Comparison of ENCODE assay signal across 1 cellular context in the genomic region with DNA sequence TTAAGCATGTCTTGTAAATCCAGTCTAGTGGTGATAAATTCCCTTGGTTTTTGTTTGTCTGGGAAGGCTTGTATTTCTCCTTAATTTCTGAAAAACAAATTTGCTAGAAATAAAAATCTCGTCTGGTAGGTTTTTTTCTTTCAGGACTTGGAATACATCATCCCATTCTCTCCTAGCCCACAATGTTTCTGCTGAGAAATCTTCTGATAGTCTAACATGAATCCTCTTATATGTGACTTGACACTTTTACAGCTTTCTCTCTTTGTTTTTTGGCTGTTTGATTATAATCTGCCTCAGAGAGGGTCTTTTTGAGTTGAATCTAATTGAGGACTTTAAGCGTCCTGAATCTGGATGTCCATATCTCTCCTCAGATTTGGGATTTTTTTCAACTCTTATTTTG.
TF ChIP-seq lines count a peak whose summit lies in the region.

No MANE protein-coding gene starts in this region.

TF ChIP-seq in HCT116, 20 proteins besides CTCF, POLR2A, EP300 and RAD21 (continued from another document):
- TF ChIP-seq, protein P1, sequence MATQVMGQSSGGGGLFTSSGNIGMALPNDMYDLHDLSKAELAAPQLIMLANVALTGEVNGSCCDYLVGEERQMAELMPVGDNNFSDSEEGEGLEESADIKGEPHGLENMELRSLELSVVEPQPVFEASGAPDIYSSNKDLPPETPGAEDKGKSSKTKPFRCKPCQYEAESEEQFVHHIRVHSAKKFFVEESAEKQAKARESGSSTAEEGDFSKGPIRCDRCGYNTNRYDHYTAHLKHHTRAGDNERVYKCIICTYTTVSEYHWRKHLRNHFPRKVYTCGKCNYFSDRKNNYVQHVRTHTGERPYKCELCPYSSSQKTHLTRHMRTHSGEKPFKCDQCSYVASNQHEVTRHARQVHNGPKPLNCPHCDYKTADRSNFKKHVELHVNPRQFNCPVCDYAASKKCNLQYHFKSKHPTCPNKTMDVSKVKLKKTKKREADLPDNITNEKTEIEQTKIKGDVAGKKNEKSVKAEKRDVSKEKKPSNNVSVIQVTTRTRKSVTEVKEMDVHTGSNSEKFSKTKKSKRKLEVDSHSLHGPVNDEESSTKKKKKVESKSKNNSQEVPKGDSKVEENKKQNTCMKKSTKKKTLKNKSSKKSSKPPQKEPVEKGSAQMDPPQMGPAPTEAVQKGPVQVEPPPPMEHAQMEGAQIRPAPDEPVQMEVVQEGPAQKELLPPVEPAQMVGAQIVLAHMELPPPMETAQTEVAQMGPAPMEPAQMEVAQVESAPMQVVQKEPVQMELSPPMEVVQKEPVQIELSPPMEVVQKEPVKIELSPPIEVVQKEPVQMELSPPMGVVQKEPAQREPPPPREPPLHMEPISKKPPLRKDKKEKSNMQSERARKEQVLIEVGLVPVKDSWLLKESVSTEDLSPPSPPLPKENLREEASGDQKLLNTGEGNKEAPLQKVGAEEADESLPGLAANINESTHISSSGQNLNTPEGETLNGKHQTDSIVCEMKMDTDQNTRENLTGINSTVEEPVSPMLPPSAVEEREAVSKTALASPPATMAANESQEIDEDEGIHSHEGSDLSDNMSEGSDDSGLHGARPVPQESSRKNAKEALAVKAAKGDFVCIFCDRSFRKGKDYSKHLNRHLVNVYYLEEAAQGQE (IDR thresholded peaks at IDR 0.05; ENCODE audit: low read depth): no peak
